19 cellular contexts compared by ENCODE assay signal in genomic region chr5:9025942-9026341, GRCh38.
DNase-seq lines count a peak whose midpoint lies in the region; ATAC-seq, FAIRE-seq and TF ChIP-seq lines count a peak whose summit lies in the region.
"Had no signal": no experiment of that assay in that cellular context is flagged by ENCODE, and none has a peak within 500 bp of the region (broad histone marks: within the 10 kb centered on the region; RNA-seq: fewer than 3 reads in every experiment).

No MANE protein-coding gene starts in this region.

- no peak overlapping the region for H3K4me3 Mint-ChIP-seq in MCF 10A (ENCODE audit: unreplicated experiment)
- H3K4me3 Mint-ChIP-seq: CD14-positive monocyte; CD8-positive, alpha-beta T cell; GM23338 had no signal

- intact Hi-C loops in mammary epithelial cell (cut with micrococcal nuclease): no loop called here
- intact Hi-C loops in MCF 10A (cut with micrococcal nuclease): no loop called here
- intact Hi-C loops in PC-3 (cut with micrococcal nuclease): no loop called here
- intact Hi-C loops in HepG2 (cut with micrococcal nuclease; ENCODE audit: unreplicated experiment): no loop called here

- dilution Hi-C loops in mammary epithelial cell (cut with HindIII; ENCODE audit: low sequenced_read_pairs): no loop called here

- DNase-seq in mammary epithelial cell (peak; percentile 51), MCF 10A (ENCODE audit: unreplicated experiment) (no peak), M059J (ENCODE audit: low read depth) (peak; percentile 34), foreskin keratinocyte (peak in 1 of 2 donors; percentile 47), PC-3 (no peak), NCI-H1436 (lab: John Stamatoyannopoulos, UW) (no peak), HepG2 (ENCODE audit: low spot score) (no peak)
- DNase-seq: CD8-positive, alpha-beta T cell; COR-L47; DND-41; H7; KBM-7 had no signal

- no peaks in the 10 kb centered on the region for H4K20me1 ChIP-seq in mammary epithelial cell (ENCODE audit: insufficient read depth, low read length)
- H4K20me1 ChIP-seq in PC-3 (ENCODE audit: low read length): no peaks in the 10 kb centered on the region
- H4K20me1 ChIP-seq in HepG2 (ENCODE audit: insufficient read depth, low read length): no peaks in the 10 kb centered on the region

- H3K27me3 Mint-ChIP-seq in MCF 10A (ENCODE audit: insufficient read depth, unreplicated experiment): no peaks in the 10 kb centered on the region

- no peak overlapping the region for H3K4me2 ChIP-seq in mammary epithelial cell (ENCODE audit: insufficient read depth, low read depth, low read length)
- H3K4me2 ChIP-seq in PC-3 (ENCODE audit: low read length): no peak overlapping the region
- H3K4me2 ChIP-seq in HepG2 (ENCODE audit: low read depth, low read length): no peak overlapping the region
- H3K4me2 ChIP-seq: GM23338 had no signal

- H3K4me3 ChIP-seq in mammary epithelial cell (replicated peaks in 1 of 3; ENCODE audit: insufficient read depth in 1 of 3, low read depth in 2 of 3, low read length in 3 of 3) (no peak overlapping the region), PC-3 (ENCODE audit: low read length) (no peak overlapping the region), HepG2 (replicated peaks in 1 of 3; ENCODE audit: insufficient read depth in 1 of 3, low read depth in 2 of 3, low read length in 3 of 3) (no peak overlapping the region)
- H3K4me3 ChIP-seq: GM12878, GM23338 had no signal

- BruUV-seq in mammary epithelial cell (replicated peaks; lab: Mats Ljungman, UMichigan) (TSS peak; percentile 49), MCF 10A (replicated peaks; lab: Mats Ljungman, UMichigan) (no TSS peak), PC-3 (replicated peaks; lab: Mats Ljungman, UMichigan) (no TSS peak), HepG2 (replicated peaks; lab: Mats Ljungman, UMichigan) (no TSS peak)

- ATAC-seq in foreskin keratinocyte (peak; percentile 84), PC-3 (no peak), GM21526 (IDR thresholded peaks at IDR 0.05; ENCODE audit: low FRiP score, unreplicated experiment) (no peak), HepG2 (no peak)
- ATAC-seq: CD8-positive, alpha-beta T cell; GM12878; GM23338 had no signal

- H3K9ac ChIP-seq in mammary epithelial cell (ENCODE audit: insufficient read depth, low read length) (no peak overlapping the region), PC-3 (ENCODE audit: low read length) (no peak overlapping the region), HepG2 (ENCODE audit: insufficient read depth, low read depth, low read length) (no peak overlapping the region)

- in situ Hi-C loops in mammary epithelial cell (cut with MboI; ENCODE audit: low sequenced_read_pairs in 2 of 2): no loop called here
- in situ Hi-C loops in HepG2 (cut with HindIII; ENCODE audit: extremely low pct_ligation_motif_present, low pct_unique_long_range_greater_than_20kb): no loop called here

- TF ChIP-seq CTCF in mammary epithelial cell (conservative IDR thresholded peaks at IDR 0.05 in 1 of 2, IDR thresholded peaks at IDR 0.05 in 1 of 2; ENCODE audit: extremely low read depth in 1 of 2, insufficient read depth in 1 of 2, low read depth in 1 of 2, low read length in 2 of 2): no peak
- TF ChIP-seq CTCF in MCF 10A (IDR thresholded peaks at IDR 0.05; ENCODE audit: unreplicated experiment): no peak
- no peak for TF ChIP-seq CTCF in foreskin keratinocyte (conservative IDR thresholded peaks at IDR 0.05)
- no peak for TF ChIP-seq CTCF in PC-3 (conservative IDR thresholded peaks at IDR 0.05; ENCODE audit: low read depth, low read length)
- TF ChIP-seq CTCF in HepG2 (CRISPR knock-in tag; IDR thresholded peaks at IDR 0.05): no peak

- H2AFZ ChIP-seq in mammary epithelial cell (ENCODE audit: low read depth, low read length) (peak overlapping the region; percentile 16), PC-3 (ENCODE audit: low read length) (no peak overlapping the region), HepG2 (ENCODE audit: low read length) (no peak overlapping the region)
- H2AFZ ChIP-seq: GM23338 had no signal

- H3K4me1 ChIP-seq in mammary epithelial cell (ENCODE audit: insufficient read depth, low read length) (no peaks in the 10 kb centered on the region), foreskin keratinocyte (no peaks in the 10 kb centered on the region), PC-3 (ENCODE audit: insufficient read depth, low read length) (peaks cover 12% of the 10 kb centered on the region), HepG2 (ENCODE audit: insufficient read depth, low read length) (no peaks in the 10 kb centered on the region)

- no peaks in the 10 kb centered on the region for H3K27me3 ChIP-seq in mammary epithelial cell (ENCODE audit: insufficient read depth, low read length)
- H3K27me3 ChIP-seq in foreskin keratinocyte: no peaks in the 10 kb centered on the region
- no peaks in the 10 kb centered on the region for H3K27me3 ChIP-seq in PC-3 (ENCODE audit: low read length)
- H3K27me3 ChIP-seq in HepG2 (ENCODE audit: control insufficient read depth in 1 of 2, insufficient read depth in 2 of 2, low read length in 2 of 2): no peaks in the 10 kb centered on the region

- POLR2A ChIA-PET in MCF 10A (lab: Yijun Ruan, JAX): no interaction called here
- POLR2A ChIA-PET in PC-3 (lab: Charles Lee; ENCODE audit: unreplicated experiment): no interaction called here
- POLR2A ChIA-PET in HepG2 (lab: Yijun Ruan, JAX): no interaction called here

- H3K36me3 ChIP-seq in mammary epithelial cell (ENCODE audit: insufficient read depth, low read length) (no peaks in the 10 kb centered on the region), PC-3 (ENCODE audit: low read depth, low read length) (no peaks in the 10 kb centered on the region; the same call in 1 of the 2 replicates), HepG2 (replicated peaks in 1 of 2; ENCODE audit: control insufficient read depth in 1 of 2, insufficient read depth in 2 of 2, low read length in 2 of 2) (no peaks in the 10 kb centered on the region)

- no peak for FAIRE-seq in HepG2 (lab: Jason Lieb, UNC)
- FAIRE-seq: D721Med, GM12878, GM18507 had no signal

- no peaks in the 10 kb centered on the region for H3F3A ChIP-seq in PC-3 (ENCODE audit: low read length, unreplicated experiment)

- no peak for TF ChIP-seq POLR2A in HepG2 (IDR thresholded peaks at IDR 0.05; ENCODE audit: insufficient read depth in 1 of 2, low read depth in 2 of 2, low read length in 2 of 2)

- H3K4me1 Mint-ChIP-seq in MCF 10A (ENCODE audit: insufficient read depth, unreplicated experiment): no peaks in the 10 kb centered on the region
- H3K4me1 Mint-ChIP-seq: CD14-positive monocyte, GM23338 had no signal

- H3K9me3 Mint-ChIP-seq in MCF 10A (ENCODE audit: unreplicated experiment): peaks cover 31% of the 10 kb centered on the region

- no peak for TF ChIP-seq RAD21 in HepG2 (CRISPR knock-in tag; IDR thresholded peaks at IDR 0.05)

- no peaks in the 10 kb centered on the region for H3K9me2 ChIP-seq in PC-3 (replicated peaks; ENCODE audit: low read length)

- H3K36me3 Mint-ChIP-seq in MCF 10A (ENCODE audit: insufficient read depth, unreplicated experiment): no peaks in the 10 kb centered on the region
- H3K36me3 Mint-ChIP-seq: CD14-positive monocyte; CD8-positive, alpha-beta T cell had no signal

- TF ChIP-seq EP300 in HepG2 (IDR thresholded peaks at IDR 0.05; ENCODE audit: low read depth in 2 of 2, low read length in 2 of 2) (no peak), HepG2 (CRISPR knock-in tag; IDR thresholded peaks at IDR 0.05; ENCODE audit: borderline replicate concordance) (no peak)

- no peaks in the 10 kb centered on the region for H3K9me3 ChIP-seq in mammary epithelial cell (replicated peaks; ENCODE audit: insufficient read depth, low read length)
- H3K9me3 ChIP-seq in PC-3 (ENCODE audit: low read length): peaks cover 23% of the 10 kb centered on the region
- peaks cover 94% of the 10 kb centered on the region for H3K9me3 ChIP-seq in HepG2 (ENCODE audit: low read length)

- H3K79me2 ChIP-seq in mammary epithelial cell (ENCODE audit: insufficient read depth, low read length) (no peaks in the 10 kb centered on the region), PC-3 (ENCODE audit: low read length) (no peaks in the 10 kb centered on the region), HepG2 (ENCODE audit: insufficient read depth, low read length) (no peaks in the 10 kb centered on the region)

- H3K27ac ChIP-seq in mammary epithelial cell (ENCODE audit: insufficient read depth, low read depth, low read length): no peak overlapping the region
- H3K27ac ChIP-seq in foreskin keratinocyte: no peak overlapping the region
- H3K27ac ChIP-seq in PC-3 (ENCODE audit: low read length): no peak overlapping the region
- no peak overlapping the region for H3K27ac ChIP-seq in HepG2 (ENCODE audit: extremely low read length, insufficient read depth, low read length)
- H3K27ac ChIP-seq: 22Rv1 had no signal

- CTCF ChIA-PET in mammary epithelial cell (lab: Charles Lee; ENCODE audit: low non-redundant PET) (no interaction called here), MCF 10A (lab: Yijun Ruan, JAX) (no interaction called here), PC-3 (lab: Charles Lee) (no interaction called here), HepG2 (lab: Yijun Ruan, JAX; ENCODE audit: low intra/inter-chr PET ratio, low total read pairs) (no interaction called here)

- no peak overlapping the region for H3K27ac Mint-ChIP-seq in MCF 10A (ENCODE audit: low read depth, unreplicated experiment)
- H3K27ac Mint-ChIP-seq: CD14-positive monocyte; CD8-positive, alpha-beta T cell; GM23338 had no signal

TF ChIP-seq in HepG2, 621 proteins besides CTCF, POLR2A, EP300 and RAD21:
- TF ChIP-seq IRF9 (CRISPR knock-in tag; IDR thresholded peaks at IDR 0.05; ENCODE audit: borderline replicate concordance) (no peak), ELK4 (CRISPR knock-in tag; IDR thresholded peaks at IDR 0.05; ENCODE audit: borderline replicate concordance) (no peak)
TF ChIP-seq in HepG2: peak in this region for 0.

Comparison
In these comparisons a context has a peak if more than half of its experiments do, and no peak if none do; other contexts are left out.
1. DNase-seq: peak in mammary epithelial cell (single experiment) and M059J (single experiment); none in MCF 10A (single experiment), PC-3 (single experiment), NCI-H1436 (single experiment) and HepG2 (single experiment).